18 cellular contexts compared by ENCODE assay signal in the genomic region with DNA sequence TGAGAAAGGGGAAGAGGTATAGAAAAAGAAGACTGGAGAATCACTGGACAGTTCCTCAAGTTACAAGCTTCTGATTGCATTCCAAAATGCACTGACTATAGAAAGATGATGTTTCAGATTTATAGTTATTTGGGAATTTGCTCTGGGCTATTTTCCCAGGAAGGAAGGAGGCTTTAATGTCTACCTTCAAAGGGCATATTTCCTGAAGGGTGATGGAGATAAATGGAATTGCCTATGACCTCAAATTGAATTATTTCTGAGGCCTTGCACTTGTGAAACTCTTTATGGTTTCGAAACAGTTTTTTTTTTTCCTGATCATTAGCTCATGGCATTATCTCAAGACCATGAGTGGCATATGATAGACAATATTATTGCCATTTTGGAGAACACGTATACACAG.
"Had no signal": no experiment of that assay in that cellular context is flagged by ENCODE, and none has a peak within 500 bp of the region (broad histone marks: within the 10 kb centered on the region; RNA-seq: fewer than 3 reads in every experiment).

No MANE protein-coding gene starts in this region.

- H3K4me3 ChIP-seq: esophagus squamous epithelium, heart left ventricle, psoas muscle, sigmoid colon, skin epidermis, stomach, thoracic aorta, transverse colon had no signal

- H3K27ac ChIP-seq: esophagus squamous epithelium, heart left ventricle, neutrophil, psoas muscle, sigmoid colon, skin epidermis, stomach, thoracic aorta, transverse colon had no signal

- H3K36me3 ChIP-seq: esophagus squamous epithelium, heart left ventricle, neutrophil, sigmoid colon, stomach, thoracic aorta, transverse colon had no signal

- ATAC-seq: effector memory CD8-positive, alpha-beta T cell; heart left ventricle; naive thymus-derived CD4-positive, alpha-beta T cell; psoas muscle had no signal

- H3K4me1 ChIP-seq: esophagus squamous epithelium, heart left ventricle, psoas muscle, sigmoid colon, stomach, transverse colon had no signal

- H3K9me3 ChIP-seq: esophagus squamous epithelium, heart left ventricle, neutrophil, psoas muscle, sigmoid colon, stomach, thoracic aorta, transverse colon had no signal

- H3K27me3 ChIP-seq: esophagus squamous epithelium, heart left ventricle, neutrophil, sigmoid colon, stomach, transverse colon had no signal

- FAIRE-seq: colon, frontal cortex had no signal

- DNase-seq: effector memory CD8-positive, alpha-beta T cell; esophagus squamous epithelium; heart left ventricle; hippocampal formation; mesendoderm; naive thymus-derived CD4-positive, alpha-beta T cell; psoas muscle; retina; sigmoid colon; stimulated activated naive CD4-positive, alpha-beta T cell; stomach; substantia nigra; transverse colon had no signal
